In the genomic region with DNA sequence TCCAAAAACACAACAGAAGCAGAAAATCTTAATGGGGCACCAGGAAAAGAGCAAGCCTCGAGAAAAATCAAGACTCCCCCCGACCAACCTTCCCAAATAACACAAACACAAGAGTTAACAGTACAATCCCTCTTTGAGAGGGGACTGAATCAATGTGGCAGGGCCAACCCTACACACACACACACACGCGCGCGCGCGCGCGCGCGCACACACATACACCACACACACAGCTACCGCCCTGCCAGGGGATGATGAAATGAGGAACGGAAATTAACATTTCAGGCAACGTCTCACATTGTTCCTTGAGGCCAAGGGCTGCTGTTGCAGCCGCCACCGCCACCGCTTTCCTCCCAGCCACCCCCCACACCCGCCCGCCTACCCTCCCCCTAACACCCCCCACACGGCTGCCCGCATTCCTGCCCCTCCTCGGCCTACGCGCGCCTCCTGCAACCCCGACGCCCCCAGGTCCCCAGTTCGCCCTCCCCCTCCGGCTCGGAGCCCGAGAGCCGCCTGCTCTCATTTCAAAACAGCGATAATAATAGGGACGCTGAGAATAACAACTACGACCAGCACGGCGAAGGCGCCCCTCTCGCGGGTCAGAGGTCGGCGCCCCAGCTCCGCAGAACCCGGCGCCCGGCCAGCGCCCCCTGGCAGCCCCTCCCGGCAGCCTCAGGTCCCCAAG, we compare ENCODE assay signal across 8 cellular contexts. TPM values are rescaled to one million over a fixed set of nuclear protein-coding genes. Genes with fewer than 3 reads are reported as not detected.
DNase-seq lines count a peak whose midpoint lies in the region; ATAC-seq, FAIRE-seq and TF ChIP-seq lines count a peak whose summit lies in the region.

No MANE protein-coding gene starts in this region.

- H3K36me3 Mint-ChIP-seq in activated T-helper 1 cell treated with anti-CD3 and anti-CD28 coated beads, Interleukin-12 subunit alpha, Interleukin-12 subunit beta, Interleukin-2, Interleukin-4 antibody, amounts not matched to agents 30 ng/mL and 10 ng/mL and 1 ng/mL, durations not matched to agents 14 hours and 24 hours and 36 hours (ENCODE audit: low read depth) = peaks cover 18% of the 10 kb centered on the region
- peaks cover 0 to 9% (median 5%) of the 10 kb centered on the region in 5 donors for H3K36me3 Mint-ChIP-seq in naive thymus-derived CD4-positive, alpha-beta T cell

- FAIRE-seq in RCC 7860 (lab: Jason Lieb, UNC) = no peak

- peaks cover 62% of the 10 kb centered on the region for H3K79me2 ChIP-seq in fibroblast of lung (ENCODE audit: control insufficient read depth, insufficient read depth, low read length)

- H3K27ac Mint-ChIP-seq in activated T-helper 1 cell treated with anti-CD3 and anti-CD28 coated beads, Interleukin-12 subunit alpha, Interleukin-12 subunit beta, Interleukin-2, Interleukin-4 antibody, amounts not matched to agents 30 ng/mL and 10 ng/mL and 1 ng/mL, durations not matched to agents 14 hours and 24 hours and 36 hours = peak overlapping the region; percentile 96
- peak overlapping the region; percentile 89 to 99 (median 97) for H3K27ac Mint-ChIP-seq in naive thymus-derived CD4-positive, alpha-beta T cell

- peaks cover 66% of the 10 kb centered on the region for H3K4me1 Mint-ChIP-seq in activated T-helper 1 cell treated with anti-CD3 and anti-CD28 coated beads, Interleukin-12 subunit alpha, Interleukin-12 subunit beta, Interleukin-2, Interleukin-4 antibody, amounts not matched to agents 30 ng/mL and 10 ng/mL and 1 ng/mL, durations not matched to agents 14 hours and 24 hours and 36 hours (ENCODE audit: low read depth)
- peaks cover 62 to 81% (median 64%) of the 10 kb centered on the region in 7 donors for H3K4me1 Mint-ChIP-seq in naive thymus-derived CD4-positive, alpha-beta T cell

- H2AFZ ChIP-seq in fibroblast of lung (ENCODE audit: low read length) = no peak overlapping the region

- H3K27me3 Mint-ChIP-seq in activated T-helper 1 cell treated with anti-CD3 and anti-CD28 coated beads, Interleukin-12 subunit alpha, Interleukin-12 subunit beta, Interleukin-2, Interleukin-4 antibody, amounts not matched to agents 30 ng/mL and 10 ng/mL and 1 ng/mL, durations not matched to agents 14 hours and 24 hours and 36 hours (ENCODE audit: insufficient read depth) = no peaks in the 10 kb centered on the region
- H3K27me3 Mint-ChIP-seq in naive thymus-derived CD4-positive, alpha-beta T cell = peaks cover 0 to 2% (median 0%) of the 10 kb centered on the region in 5 donors

- CTCF ChIA-PET in naive thymus-derived CD4-positive, alpha-beta T cell (lab: Charles Lee) = interaction anchor here (1.0 to 1.1 kb wide), 3 partner anchors 62 to 156 kb away, joined by 3 to 5 read pairs (median 3); no protein-coding TSS in a partner anchor

- peak; percentile 90 for DNase-seq in GDM1 (lab: John Stamatoyannopoulos, UW)
- DNase-seq in HK-2 (ENCODE audit: unreplicated experiment) = peak; percentile 80
- peak; percentile 84 for DNase-seq in RCC 7860 (ENCODE audit: low spot score)
- DNase-seq in activated T-helper 1 cell treated with anti-CD3 and anti-CD28 coated beads, Interleukin-12 subunit alpha, Interleukin-12 subunit beta, Interleukin-2, Interleukin-4 antibody, amounts not matched to agents 30 ng/mL and 10 ng/mL and 1 ng/mL, durations not matched to agents 14 hours and 24 hours and 36 hours (ENCODE audit: low spot score) = peak; percentile 76
- DNase-seq in fibroblast of lung (ENCODE audit: low read depth in 2 of 2) = peak; percentile 94 to 97
- peak; percentile 61 to 93 (median 89) for DNase-seq in naive thymus-derived CD4-positive, alpha-beta T cell
- peak; percentile 64 to 69 for DNase-seq in stimulated activated CD8-positive, alpha-beta memory T cell treated with anti-CD3 and anti-CD28 coated beads, Interleukin-7, amount 100 ng/mL, for 48 hours (ENCODE audit: extremely low read depth in 1 of 2, low read depth in 1 of 2)

- peaks cover 2% of the 10 kb centered on the region for H3K36me3 ChIP-seq in fibroblast of lung (ENCODE audit: control insufficient read depth, insufficient read depth, low read length)
- H3K36me3 ChIP-seq in naive thymus-derived CD4-positive, alpha-beta T cell (ENCODE audit: control insufficient read depth in 2 of 3, insufficient read depth in 3 of 3, low read length in 3 of 3) = no peaks in the 10 kb centered on the region

- no peaks in the 10 kb centered on the region for H3K9me3 ChIP-seq in fibroblast of lung (ENCODE audit: control insufficient read depth, insufficient read depth, low read depth, low read length)
- no peaks in the 10 kb centered on the region for H3K9me3 ChIP-seq in naive thymus-derived CD4-positive, alpha-beta T cell (ENCODE audit: control insufficient read depth in 2 of 3, low read length in 3 of 3)

- peaks cover 9% of the 10 kb centered on the region for H4K20me1 ChIP-seq in fibroblast of lung (ENCODE audit: control insufficient read depth, extremely low read depth, insufficient read depth, low read length)

- intact Hi-C loops in activated T-helper 1 cell treated with anti-CD3 and anti-CD28 coated beads, Interleukin-12 subunit alpha, Interleukin-12 subunit beta, Interleukin-2, Interleukin-4 antibody, amounts not matched to agents 30 ng/mL and 10 ng/mL and 1 ng/mL, durations not matched to agents 14 hours and 24 hours and 36 hours (cut with micrococcal nuclease) = loop anchor here (1.0 to 2.0 kb wide), 3 partner anchors 34 to 156 kb away; no protein-coding TSS in a partner anchor
- intact Hi-C loops in naive thymus-derived CD4-positive, alpha-beta T cell (cut with micrococcal nuclease) = loop anchor here (1.0 to 5.0 kb wide), 8 partner anchors 49 to 213 kb away; partner anchors contain the start of gene SPATA2L (in 1 of the 2)

- peak in 1 of 2 donors; percentile 21 for TF ChIP-seq CTCF in fibroblast of lung (conservative IDR thresholded peaks at IDR 0.05 in 1 of 2, IDR thresholded peaks at IDR 0.05 in 1 of 2; ENCODE audit: low read depth in 1 of 2, low read length in 2 of 2)

- H3K27ac ChIP-seq in fibroblast of lung (ENCODE audit: insufficient read depth, low read length) = peak overlapping the region; percentile 78
- peak overlapping the region; percentile 87 for H3K27ac ChIP-seq in naive thymus-derived CD4-positive, alpha-beta T cell (ENCODE audit: low read depth, low read length)

- POLR2A ChIA-PET in naive thymus-derived CD4-positive, alpha-beta T cell (lab: Charles Lee) = interaction anchor here (0.6 to 5.9 kb wide), 22 partner anchors 8 to 174 kb away, joined by 3 to 68 read pairs (median 4); partner anchors contain the start of gene SPG7

- peak overlapping the region; percentile 69 to 78 (median 74) for H3K4me3 ChIP-seq in fibroblast of lung (replicated peaks in 1 of 4; ENCODE audit: control extremely low read depth in 1 of 4, insufficient read depth in 1 of 4, low read depth in 3 of 4, low read length in 4 of 4)
- H3K4me3 ChIP-seq in naive thymus-derived CD4-positive, alpha-beta T cell (ENCODE audit: low read length) = peak overlapping the region; percentile 74

- H3K4me2 ChIP-seq in fibroblast of lung (ENCODE audit: extremely low read depth, insufficient read depth, low read length) = peak overlapping the region; percentile 95

- peak; percentile 61 for ATAC-seq in naive thymus-derived CD4-positive, alpha-beta T cell
- ATAC-seq in HG03135 (IDR thresholded peaks at IDR 0.05; ENCODE audit: unreplicated experiment) = no peak

- H3K9ac ChIP-seq in fibroblast of lung (ENCODE audit: insufficient read depth, low read length) = peak overlapping the region; percentile 78

- no peaks in the 10 kb centered on the region for H3K9me3 Mint-ChIP-seq in activated T-helper 1 cell treated with anti-CD3 and anti-CD28 coated beads, Interleukin-12 subunit alpha, Interleukin-12 subunit beta, Interleukin-2, Interleukin-4 antibody, amounts not matched to agents 30 ng/mL and 10 ng/mL and 1 ng/mL, durations not matched to agents 14 hours and 24 hours and 36 hours
- peaks cover 0 to 6% (median 0%) of the 10 kb centered on the region in 11 donors for H3K9me3 Mint-ChIP-seq in naive thymus-derived CD4-positive, alpha-beta T cell

- peaks cover 4% of the 10 kb centered on the region for H3K4me1 ChIP-seq in fibroblast of lung (ENCODE audit: control insufficient read depth, extremely low read depth, insufficient read depth, low read length)
- H3K4me1 ChIP-seq in naive thymus-derived CD4-positive, alpha-beta T cell (ENCODE audit: control insufficient read depth in 2 of 2, insufficient read depth in 2 of 2, low read length in 2 of 2) = peaks cover 58 to 62% of the 10 kb centered on the region in 2 donors

- H3K27me3 ChIP-seq in fibroblast of lung (ENCODE audit: control insufficient read depth, insufficient read depth, low read length) = no peaks in the 10 kb centered on the region
- no peaks in the 10 kb centered on the region for H3K27me3 ChIP-seq in naive thymus-derived CD4-positive, alpha-beta T cell (ENCODE audit: control insufficient read depth in 2 of 2, insufficient read depth in 2 of 2, low read length in 2 of 2)

- H3K4me3 Mint-ChIP-seq in activated T-helper 1 cell treated with anti-CD3 and anti-CD28 coated beads, Interleukin-12 subunit alpha, Interleukin-12 subunit beta, Interleukin-2, Interleukin-4 antibody, amounts not matched to agents 30 ng/mL and 10 ng/mL and 1 ng/mL, durations not matched to agents 14 hours and 24 hours and 36 hours = peak overlapping the region; percentile 96
- H3K4me3 Mint-ChIP-seq in naive thymus-derived CD4-positive, alpha-beta T cell = peak overlapping the region; percentile 89 to 98 (median 94)

RNA-seq across cellular contexts. Expression of gene ANKRD11, which starts 1.2 kb away (rescaled TPM):
- total RNA-seq in activated T-helper 1 cell treated with anti-CD3 and anti-CD28 coated beads, Interleukin-12 subunit alpha, Interleukin-12 subunit beta, Interleukin-2, Interleukin-4 antibody, amounts not matched to agents 30 ng/mL and 10 ng/mL and 1 ng/mL, durations not matched to agents 14 hours and 24 hours and 36 hours = 176 and 179 TPM in 2 replicates
- 39.8 and 71.2 TPM in 2 replicates for total RNA-seq in fibroblast of lung
- polyA plus RNA-seq in fibroblast of lung = 41.5 and 48.8 TPM in 2 replicates
- 75.2 and 76.7 TPM in 2 replicates for polyA plus RNA-seq in fibroblast of lung (2012)
- 102 and 109 TPM in 2 replicates for polyA minus RNA-seq in fibroblast of lung (ENCODE audit: low replicate concordance)
- 100 to 1,000 TPM; 178 to 254 (median 240) TPM for total RNA-seq in naive thymus-derived CD4-positive, alpha-beta T cell
- polyA plus RNA-seq in naive thymus-derived CD4-positive, alpha-beta T cell = 10 to 100 TPM in 1 of 2 donors, 1 to 10 TPM in 1; 8.7 to 28.4 TPM

RNA-seq across cellular contexts. Expression of gene SPG7, which starts 19.0 kb away (rescaled TPM):
- 106 and 112 TPM in 2 replicates for total RNA-seq in activated T-helper 1 cell treated with anti-CD3 and anti-CD28 coated beads, Interleukin-12 subunit alpha, Interleukin-12 subunit beta, Interleukin-2, Interleukin-4 antibody, amounts not matched to agents 30 ng/mL and 10 ng/mL and 1 ng/mL, durations not matched to agents 14 hours and 24 hours and 36 hours
- total RNA-seq in fibroblast of lung = 83.5 and 107 TPM in 2 replicates
- polyA plus RNA-seq in fibroblast of lung = 35.1 and 53.3 TPM in 2 replicates
- polyA plus RNA-seq in fibroblast of lung (2012) = 27.2 and 58.3 TPM in 2 replicates
- 43.5 and 75.9 TPM in 2 replicates for polyA minus RNA-seq in fibroblast of lung (ENCODE audit: low replicate concordance)
- 100 to 1,000 TPM; 129 to 181 (median 170) TPM for total RNA-seq in naive thymus-derived CD4-positive, alpha-beta T cell
- 10 to 100 TPM; 48.6 to 56.6 TPM for polyA plus RNA-seq in naive thymus-derived CD4-positive, alpha-beta T cell
